In the genomic region with DNA sequence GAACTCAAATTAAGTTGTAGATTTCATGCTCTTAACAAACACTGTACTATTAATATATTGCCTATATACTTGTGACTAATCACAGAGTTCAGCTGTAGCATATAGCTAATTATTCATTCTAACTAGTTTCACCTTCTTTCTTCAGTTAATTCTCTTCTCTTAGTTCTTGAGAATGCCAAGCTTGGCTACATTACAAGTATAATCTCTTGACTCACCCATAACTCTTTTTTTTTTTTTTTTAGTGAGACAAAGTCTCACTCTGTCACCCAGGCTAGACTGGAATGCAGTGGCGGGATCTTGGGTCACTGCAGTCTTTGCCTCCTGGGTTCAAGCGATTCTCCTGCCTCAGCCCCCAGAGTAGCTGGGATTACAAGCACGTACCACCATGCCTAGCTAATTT, we compare ENCODE assay signal across 27 cellular contexts. TPM values are rescaled to one million over a fixed set of nuclear protein-coding genes. Genes with fewer than 3 reads are reported as not detected.
"Had no signal": no experiment of that assay in that cellular context is flagged by ENCODE, and none has a peak within 500 bp of the region (broad histone marks: within the 10 kb centered on the region; RNA-seq: fewer than 3 reads in every experiment).

No MANE protein-coding gene starts in this region.

- DNase-seq: activated CD4-positive, alpha-beta T cell treated with anti-CD3 and anti-CD28 coated beads for 4 hours; activated CD4-positive, alpha-beta T cell treated with anti-CD3 and anti-CD28 coated beads, Interleukin-2, amount 50 U/mL, for 4 hours; activated effector memory CD4-positive, alpha-beta T cell treated with Interleukin-2 at 50 U/mL for 16 hours; activated naive CD4-positive, alpha-beta T cell treated with anti-CD3 and anti-CD28 coated beads for 36 hours; activated naive CD8-positive, alpha-beta T cell treated with anti-CD3 and anti-CD28 coated beads for 36 hours; cerebellar nuclear complex; dorsolateral prefrontal cortex; effector memory CD4-positive, alpha-beta T cell; erythroblast; foreskin fibroblast; heart left ventricle; hypothalamus; left ventricle myocardium inferior; naive B cell; nephron progenitor cell; ovary; retina; spleen; stimulated activated naive CD4-positive, alpha-beta T cell treated with Interleukin-2 at 50 U/mL for 16 hours; T-cell; testis; transverse colon had no signal

- H3K9me3 Mint-ChIP-seq: activated naive CD4-positive, alpha-beta T cell treated with anti-CD3 and anti-CD28 coated beads for 36 hours; activated naive CD8-positive, alpha-beta T cell treated with anti-CD3 and anti-CD28 coated beads for 36 hours; mesothelial cell of epicardium; naive B cell; nephron progenitor cell; T-cell; T-helper 2 cell treated with Interferon-gamma antibody and Interleukin-4, amounts not matched to agents 5 μg/mL and 100 μg/mL, for 36 hours had no signal

- ATAC-seq: heart left ventricle, T-cell had no signal

- H3K4me3 Mint-ChIP-seq: activated naive CD4-positive, alpha-beta T cell treated with anti-CD3 and anti-CD28 coated beads for 36 hours; activated naive CD8-positive, alpha-beta T cell treated with anti-CD3 and anti-CD28 coated beads for 36 hours; mesothelial cell of epicardium; naive B cell; nephron progenitor cell; T-cell; T-helper 2 cell treated with Interferon-gamma antibody and Interleukin-4, amounts not matched to agents 5 μg/mL and 100 μg/mL, for 36 hours had no signal

- H3K4me3 ChIP-seq: adrenal gland, coronary artery, heart left ventricle, left ventricle myocardium inferior, ovary, spleen, testis, transverse colon had no signal

- H3K27ac Mint-ChIP-seq: activated naive CD4-positive, alpha-beta T cell treated with anti-CD3 and anti-CD28 coated beads for 36 hours; activated naive CD8-positive, alpha-beta T cell treated with anti-CD3 and anti-CD28 coated beads for 36 hours; mesothelial cell of epicardium; nephron progenitor cell; progenitor cell of endocrine pancreas; T-cell; T-helper 2 cell treated with Interferon-gamma antibody and Interleukin-4, amounts not matched to agents 5 μg/mL and 100 μg/mL, for 36 hours had no signal

- H3K36me3 Mint-ChIP-seq: mesothelial cell of epicardium had no signal

- H3K27me3 Mint-ChIP-seq: activated naive CD8-positive, alpha-beta T cell treated with anti-CD3 and anti-CD28 coated beads for 36 hours; naive B cell; progenitor cell of endocrine pancreas; T-cell had no signal

RNA-seq across cellular contexts. Expression of a gene that starts 35.2 kb away (rescaled TPM):
- total RNA-seq: left ventricle myocardium inferior, mesothelial cell of epicardium, progenitor cell of endocrine pancreas, testis had no signal
